ENCODE assay signal across 2 cellular contexts in genomic region chr1:169644298-169644697, GRCh38.
TF ChIP-seq lines count a peak whose summit lies in the region.

No MANE protein-coding gene starts in this region.

TF ChIP-seq in A549, 52 proteins besides CTCF, POLR2A, EP300 and RAD21:
- TF ChIP-seq MAFK (IDR thresholded peaks at IDR 0.05; ENCODE audit: partially characterized antibody), result peak; percentile 90
- no peak for TF ChIP-seq E2F6 (IDR thresholded peaks at IDR 0.05; ENCODE audit: borderline replicate concordance, low read depth)
- no peak for TF ChIP-seq JUN (IDR thresholded peaks at IDR 0.05)
- no peak for TF ChIP-seq EHMT2 (IDR thresholded peaks at IDR 0.05; ENCODE audit: low read depth)
- no peak for TF ChIP-seq KDM5A (IDR thresholded peaks at IDR 0.05)
- no peak for TF ChIP-seq CBX2 (IDR thresholded peaks at IDR 0.05; ENCODE audit: borderline replicate concordance, low read depth)
- TF ChIP-seq, protein P1, sequence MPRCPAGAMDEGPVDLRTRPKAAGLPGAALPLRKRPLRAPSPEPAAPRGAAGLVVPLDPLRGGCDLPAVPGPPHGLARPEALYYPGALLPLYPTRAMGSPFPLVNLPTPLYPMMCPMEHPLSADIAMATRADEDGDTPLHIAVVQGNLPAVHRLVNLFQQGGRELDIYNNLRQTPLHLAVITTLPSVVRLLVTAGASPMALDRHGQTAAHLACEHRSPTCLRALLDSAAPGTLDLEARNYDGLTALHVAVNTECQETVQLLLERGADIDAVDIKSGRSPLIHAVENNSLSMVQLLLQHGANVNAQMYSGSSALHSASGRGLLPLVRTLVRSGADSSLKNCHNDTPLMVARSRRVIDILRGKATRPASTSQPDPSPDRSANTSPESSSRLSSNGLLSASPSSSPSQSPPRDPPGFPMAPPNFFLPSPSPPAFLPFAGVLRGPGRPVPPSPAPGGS (IDR thresholded peaks at IDR 0.05), result no peak
- no peak for TF ChIP-seq NR3C1 (IDR thresholded peaks at IDR 0.05)
TF ChIP-seq in A549: peak in this region for 1.

TF ChIP-seq in H1, 55 proteins besides CTCF, POLR2A, EP300 and RAD21:
- TF ChIP-seq RNF2 (IDR thresholded peaks at IDR 0.05; ENCODE audit: borderline replicate concordance, low read depth, low read length, missing control alignments, poor library complexity, severe bottlenecking), result no peak
- TF ChIP-seq ZNF274 (IDR thresholded peaks at IDR 0.05; ENCODE audit: borderline replicate concordance, extremely low read depth, low read length), result no peak
- no peak for TF ChIP-seq POLR2AphosphoS5 (IDR thresholded peaks at IDR 0.05; ENCODE audit: low read depth, low read length)
- no peak for TF ChIP-seq FOSL1 (IDR thresholded peaks at IDR 0.05; ENCODE audit: insufficient read depth, low read depth, low read length)
- TF ChIP-seq TCF12 (IDR thresholded peaks at IDR 0.05; ENCODE audit: low read depth, low read length), result no peak
- no peak for TF ChIP-seq GABPA (IDR thresholded peaks at IDR 0.05; ENCODE audit: borderline replicate concordance, insufficient read depth, low read length)
- peak; percentile 53 for TF ChIP-seq MAFK (IDR thresholded peaks at IDR 0.05; ENCODE audit: low read depth, low read length)
